In genomic region chr4:13963601-13964000, GRCh38 we compare ENCODE assay signal across 21 cellular contexts.
"Had no signal": no experiment of that assay in that cellular context is flagged by ENCODE, and none has a peak within 500 bp of the region (broad histone marks: within the 10 kb centered on the region; RNA-seq: fewer than 3 reads in every experiment).

No MANE protein-coding gene starts in this region.

- H3K27me3 ChIP-seq: cardiac muscle cell, esophagus muscularis mucosa, left lung, tibial nerve, uterus had no signal

- H3K9me3 ChIP-seq: left lung, tibial nerve, uterus had no signal

- H3K27ac ChIP-seq: cardiac muscle cell, esophagus muscularis mucosa, left lung, skin epidermis, tibial nerve, uterus had no signal

- DNase-seq: activated CD4-positive, alpha-beta T cell treated with anti-CD3 and anti-CD28 coated beads, Interleukin-2, amount 50 U/mL, for 1 hour; activated CD8-positive, alpha-beta memory T cell treated with anti-CD3 and anti-CD28 coated beads for 24 hours; activated naive CD4-positive, alpha-beta T cell; activated naive CD8-positive, alpha-beta T cell treated with anti-CD3 and anti-CD28 coated beads, Interleukin-2, amount 10 ng/mL, durations not matched to agents 7 days and 5 days; hippocampal formation; kidney; left lung; mammary epithelial cell; naive thymus-derived CD4-positive, alpha-beta T cell; retina; stimulated activated CD4-positive, alpha-beta T cell treated with anti-CD3 and anti-CD28 coated beads, Interleukin-15, amount 100 ng/mL, for 24 hours; stimulated activated CD4-positive, alpha-beta T cell treated with anti-CD3 and anti-CD28 coated beads, Interleukin-4, amount 100 ng/mL, for 1 hour; stimulated activated naive B cell treated with anti-CD40 and anti-IgM and Interleukin-4, amounts not matched to agents 10 μg/mL and 1 μg/mL and 100 μg/mL, for 72 hours; T-cell; T-helper 9 cell; uterus had no signal

- H3K36me3 ChIP-seq: cardiac muscle cell, esophagus muscularis mucosa, left lung, tibial nerve, uterus had no signal

- ATAC-seq: activated CD4-positive, CD25-positive, alpha-beta regulatory T cell treated with anti-CD3 and anti-CD28 coated beads, Interleukin-2, amount 50 U/mL, for 24 hours; left lung; naive thymus-derived CD4-positive, alpha-beta T cell; stimulated activated naive B cell treated with anti-CD40 and anti-IgM and Interleukin-4, amounts not matched to agents 10 μg/mL and 1 μg/mL and 100 μg/mL, for 72 hours; T-cell had no signal

- H3K4me1 ChIP-seq: esophagus muscularis mucosa, left lung, tibial nerve, uterus had no signal

- H3K4me3 ChIP-seq: cardiac muscle cell, esophagus muscularis mucosa, left lung, skin epidermis, tibial nerve, uterus had no signal
